Comparison of ENCODE assay signal across 26 cellular contexts in the genomic region with DNA sequence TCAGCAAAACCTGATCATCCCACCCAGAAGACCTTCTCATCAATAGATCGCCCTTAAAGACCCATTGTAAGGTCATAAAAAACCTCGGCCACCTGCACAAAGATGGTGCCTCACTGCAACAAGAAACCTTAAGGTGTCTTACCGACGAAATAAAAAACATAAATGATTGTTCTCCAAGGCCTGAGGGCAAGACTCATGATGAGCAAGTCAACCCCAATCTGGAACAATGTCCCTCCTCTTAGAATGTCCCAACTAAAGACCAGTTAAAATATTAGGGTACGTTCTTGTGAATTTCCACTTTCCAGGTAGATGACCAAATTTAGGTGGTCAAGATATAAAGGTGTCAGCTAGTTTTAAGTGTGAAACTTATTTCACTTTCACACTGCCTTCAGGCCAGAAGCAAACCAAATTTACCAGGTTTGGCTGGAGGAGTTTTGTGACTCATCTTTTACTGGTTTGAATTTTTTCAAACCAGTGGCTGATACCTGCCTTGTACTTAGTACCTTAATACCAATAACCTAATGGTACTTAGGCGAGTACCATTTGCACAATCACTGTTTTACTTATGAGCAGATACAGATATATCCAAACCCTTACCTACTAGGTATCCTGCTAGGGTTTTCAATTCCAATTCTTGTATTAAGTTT. TPM values are rescaled to one million over a fixed set of nuclear protein-coding genes. Genes with fewer than 3 reads are reported as not detected.
A peak's percentile ranks its signal among the peaks of the same experiment; 100 is the strongest.
DNase-seq lines count a peak whose midpoint lies in the region; ATAC-seq and TF ChIP-seq lines count a peak whose summit lies in the region.
"Had no signal": no experiment of that assay in that cellular context is flagged by ENCODE, and none has a peak within 500 bp of the region (broad histone marks: within the 10 kb centered on the region; RNA-seq: fewer than 3 reads in every experiment).

No MANE protein-coding gene starts in this region.

- intact Hi-C loops in CD4-positive, alpha-beta T cell (cut with DNase I, micrococcal nuclease), result no loop called here

- ATAC-seq in CD4-positive, alpha-beta T cell (ENCODE audit: poor library complexity), result no peak
- ATAC-seq in naive thymus-derived CD8-positive, alpha-beta T cell, result no peak
- no peak for ATAC-seq in GM21526 (IDR thresholded peaks at IDR 0.05; ENCODE audit: low FRiP score, unreplicated experiment)
- ATAC-seq in HG03571 (IDR thresholded peaks at IDR 0.05; ENCODE audit: unreplicated experiment), result no peak

- DNase-seq in CD4-positive, alpha-beta T cell, result no peak
- DNase-seq in naive thymus-derived CD8-positive, alpha-beta T cell, result no peak
- DNase-seq in Ammon's horn (ENCODE audit: low spot score), result no peak
- DNase-seq: activated CD4-positive, CD25-positive, alpha-beta regulatory T cell treated with anti-CD3 and anti-CD28 coated beads, Interleukin-2, amount 50 U/mL, for 72 hours; activated gamma-delta T cell; AML-193; anterior cingulate cortex; EL; glutamatergic neuron; KBM-7; left colon; mesendoderm; naive B cell; NCI-H146; NCI-H2171; NCI-H526; sigmoid colon; SK-N-SH; stimulated activated CD4-positive, alpha-beta T cell treated with anti-CD3 and anti-CD28 coated beads, Interleukin-1b, Interleukin-23, amount 100 ng/mL, for 48 hours; stimulated activated naive CD4-positive, alpha-beta T cell treated with Interleukin-2 at 50 U/mL for 16 hours had no signal

- no peaks in the 10 kb centered on the region for H3K27me3 Mint-ChIP-seq in CD4-positive, alpha-beta T cell
- no peaks in the 10 kb centered on the region for H3K27me3 Mint-ChIP-seq in naive thymus-derived CD8-positive, alpha-beta T cell
- H3K27me3 Mint-ChIP-seq: naive B cell had no signal

- CTCF ChIA-PET in CD4-positive, alpha-beta T cell (lab: Charles Lee), result no interaction called here

- peak overlapping the region; percentile 13; the same call in 1 of the 2 replicates for H3K27ac ChIP-seq in 22Rv1
- no peak overlapping the region for H3K27ac ChIP-seq in CD4-positive, alpha-beta T cell (ENCODE audit: low read depth, low read length)
- H3K27ac ChIP-seq: RWPE1, tibial nerve had no signal

- no peaks in the 10 kb centered on the region for H3K9me3 Mint-ChIP-seq in CD4-positive, alpha-beta T cell
- H3K9me3 Mint-ChIP-seq in naive thymus-derived CD8-positive, alpha-beta T cell, result no peaks in the 10 kb centered on the region
- H3K9me3 Mint-ChIP-seq: naive B cell had no signal

- H3K4me3 Mint-ChIP-seq in CD4-positive, alpha-beta T cell, result no peak overlapping the region
- H3K4me3 Mint-ChIP-seq in naive thymus-derived CD8-positive, alpha-beta T cell, result no peak overlapping the region
- H3K4me3 Mint-ChIP-seq: naive B cell had no signal

- peak overlapping the region; percentile 53 for H3K27ac Mint-ChIP-seq in CD4-positive, alpha-beta T cell
- H3K27ac Mint-ChIP-seq in naive thymus-derived CD8-positive, alpha-beta T cell, result peak overlapping the region in 6 of 10 donors; percentile 9 to 74 (median 46)

- no peak for TF ChIP-seq CTCF in 22Rv1 (IDR thresholded peaks at IDR 0.05)
- TF ChIP-seq CTCF in CD4-positive, alpha-beta T cell (IDR thresholded peaks at IDR 0.05), result no peak

- no peaks in the 10 kb centered on the region for H3K27me3 ChIP-seq in CD4-positive, alpha-beta T cell (ENCODE audit: control insufficient read depth, insufficient read depth, low read length)
- H3K27me3 ChIP-seq: sigmoid colon, tibial nerve had no signal

- peaks cover 46% of the 10 kb centered on the region for H3K4me1 Mint-ChIP-seq in CD4-positive, alpha-beta T cell (ENCODE audit: low read depth)
- peaks cover 11 to 44% (median 32%) of the 10 kb centered on the region in 4 donors for H3K4me1 Mint-ChIP-seq in naive thymus-derived CD8-positive, alpha-beta T cell

- POLR2A ChIA-PET in CD4-positive, alpha-beta T cell (lab: Charles Lee), result interaction anchor here (1.3 to 2.9 kb wide), 4 partner anchors 7 to 19 kb away, joined by 3 to 13 read pairs (median 8); no protein-coding TSS in a partner anchor
- POLR2A ChIA-PET in naive thymus-derived CD8-positive, alpha-beta T cell (lab: Charles Lee), result no interaction called here

- peaks cover 70% of the 10 kb centered on the region for H3K36me3 Mint-ChIP-seq in CD4-positive, alpha-beta T cell (ENCODE audit: low read depth)
- peaks cover 13 to 73% (median 30%) of the 10 kb centered on the region in 3 donors for H3K36me3 Mint-ChIP-seq in naive thymus-derived CD8-positive, alpha-beta T cell

- H3K9me3 ChIP-seq in CD4-positive, alpha-beta T cell (ENCODE audit: control insufficient read depth, low read length), result no peaks in the 10 kb centered on the region
- H3K9me3 ChIP-seq: sigmoid colon, SK-N-SH, tibial nerve had no signal

TF ChIP-seq in PFSK-1, 5 proteins besides CTCF, POLR2A, EP300 and RAD21:
- TF ChIP-seq POLR2AphosphoS5 (IDR thresholded peaks at IDR 0.05; ENCODE audit: low read depth, low read length) (peak; percentile 42; the same call in 1 of the 2 replicates), TAF1 (IDR thresholded peaks at IDR 0.05; ENCODE audit: borderline replicate concordance, insufficient read depth, low read length) (no peak), SIN3A (IDR thresholded peaks at IDR 0.05; ENCODE audit: borderline replicate concordance, insufficient read depth, low read length) (peak; percentile 7; the same call in 1 of the 2 replicates)

RNA-seq across cellular contexts. Expression of a gene that starts 14.9 kb away (rescaled TPM):
- not detected for total RNA-seq in CD4-positive, alpha-beta T cell
- 25.7 TPM for polyA plus RNA-seq in PFSK-1 (2012; ENCODE audit: insufficient read length, low read depth)
- total RNA-seq in naive thymus-derived CD8-positive, alpha-beta T cell, result not detected
- under 1 TPM in 2 of 3 donors, not detected in 1; 0.11 to 0.28 TPM for polyA plus RNA-seq in naive thymus-derived CD8-positive, alpha-beta T cell

RNA-seq across cellular contexts. Expression of a gene that starts 23.3 kb away (rescaled TPM):
- total RNA-seq in CD4-positive, alpha-beta T cell, result 100 to 1,000 TPM; 454 to 462 TPM
- polyA plus RNA-seq in PFSK-1 (2012; ENCODE audit: insufficient read length, low read depth), result 98.4 TPM
- total RNA-seq in naive thymus-derived CD8-positive, alpha-beta T cell, result 1,000 to 10,000 TPM; 1,031 to 1,044 TPM
- 10 to 100 TPM; 27.3 to 38.7 (median 28.2) TPM for polyA plus RNA-seq in naive thymus-derived CD8-positive, alpha-beta T cell

RNA-seq across cellular contexts. Expression of a gene that starts 27.8 kb away (rescaled TPM):
- total RNA-seq in CD4-positive, alpha-beta T cell, result not detected
- polyA plus RNA-seq in PFSK-1 (2012; ENCODE audit: insufficient read length, low read depth), result 2.4 TPM
- not detected for total RNA-seq in naive thymus-derived CD8-positive, alpha-beta T cell
- polyA plus RNA-seq in naive thymus-derived CD8-positive, alpha-beta T cell, result not detected
- total RNA-seq: left colon, sigmoid colon had no signal
- polyA plus RNA-seq: SK-N-SH had no signal
